Comparison of ENCODE assay signal across 29 cellular contexts in the genomic region with DNA sequence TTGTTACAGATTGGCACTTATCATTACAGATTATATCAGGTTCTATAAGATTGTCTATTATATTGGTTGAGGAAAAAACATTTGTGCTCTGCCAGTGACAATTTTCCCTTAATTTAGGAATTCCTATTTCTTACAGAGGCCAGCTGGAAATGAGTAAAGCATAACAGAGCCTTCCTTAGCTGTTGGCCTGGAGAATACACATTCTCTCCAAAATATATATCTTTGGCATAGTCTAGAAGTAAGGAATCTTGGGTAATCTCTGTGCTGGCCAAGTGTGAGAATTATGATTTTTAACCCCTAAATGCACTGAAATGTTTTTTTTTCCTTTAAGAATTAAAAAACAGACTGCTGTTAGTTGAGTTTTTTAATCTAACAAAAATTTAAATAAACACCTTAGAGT. TPM values are rescaled to one million over a fixed set of nuclear protein-coding genes. Genes with fewer than 3 reads are reported as not detected.
"Had no signal": no experiment of that assay in that cellular context is flagged by ENCODE, and none has a peak within 500 bp of the region (broad histone marks: within the 10 kb centered on the region; RNA-seq: fewer than 3 reads in every experiment).

No MANE protein-coding gene starts in this region.

- ATAC-seq: effector memory CD8-positive, alpha-beta T cell; foreskin keratinocyte; left ventricle myocardium superior; naive thymus-derived CD4-positive, alpha-beta T cell; sciatic nerve; stimulated activated naive B cell treated with anti-CD40 and anti-IgM and Interleukin-4, amounts not matched to agents 10 μg/mL and 1 μg/mL and 100 μg/mL, for 72 hours; stimulated activated naive CD8-positive, alpha-beta T cell treated with anti-CD3 and anti-CD28 coated beads, Interleukin-15, amount 100 ng/mL, for 72 hours had no signal

- H3K4me2 ChIP-seq: hepatocyte had no signal

- H3K4me1 ChIP-seq: foreskin keratinocyte, spleen, transverse colon had no signal

- H3K36me3 ChIP-seq: esophagus muscularis mucosa, neutrophil, spleen, thoracic aorta, transverse colon had no signal

- H2AFZ ChIP-seq: hepatocyte had no signal

- H3K27ac ChIP-seq: epithelial cell of prostate, esophagus muscularis mucosa, foreskin keratinocyte, hepatocyte, neutrophil, spleen, thoracic aorta, transverse colon had no signal

- H3K9me3 ChIP-seq: esophagus muscularis mucosa, neutrophil, spleen, thoracic aorta, transverse colon had no signal

- H3K4me3 ChIP-seq: esophagus muscularis mucosa, hepatocyte, lung, spleen, thoracic aorta, transverse colon had no signal

- H3K27me3 ChIP-seq: esophagus muscularis mucosa, foreskin keratinocyte, hepatocyte, neutrophil, spleen, transverse colon had no signal

- H3K79me2 ChIP-seq: hepatocyte had no signal

- FAIRE-seq: colon, kidney had no signal

- DNase-seq: cerebellar nuclear complex; effector memory CD8-positive, alpha-beta T cell; foreskin keratinocyte; kidney; left cardiac atrium; left ventricle myocardium superior; mesendoderm; naive thymus-derived CD4-positive, alpha-beta T cell; spleen; stimulated activated CD4-positive, alpha-beta T cell treated with anti-CD3 and anti-CD28 coated beads, Interleukin-15, amount 100 ng/mL, for 24 hours; stimulated activated CD4-positive, alpha-beta T cell treated with anti-CD3 and anti-CD28 coated beads, Interleukin-1b, Interleukin-23, amount 100 ng/mL, for 48 hours; stimulated activated CD4-positive, alpha-beta T cell treated with anti-CD3 and anti-CD28 coated beads, Interleukin-4, amount 100 ng/mL, for 4 hours; stimulated activated naive B cell treated with anti-CD40 and anti-IgM and Interleukin-4, amounts not matched to agents 10 μg/mL and 1 μg/mL and 100 μg/mL, for 72 hours; stimulated activated naive CD8-positive, alpha-beta T cell treated with anti-CD3 and anti-CD28 coated beads, Interleukin-15, amount 100 ng/mL, for 72 hours; transverse colon had no signal

RNA-seq across cellular contexts. Expression of a gene that starts 29.1 kb away (rescaled TPM):
- total RNA-seq: foreskin keratinocyte; hepatocyte; kidney; left cardiac atrium; left ventricle myocardium superior; mononuclear cell; naive thymus-derived CD4-positive, alpha-beta T cell; osteoblast; pulmonary artery endothelial cell; sciatic nerve; skeletal muscle tissue; spleen; subcutaneous adipose tissue; transverse colon; ureter had no signal
- polyA plus RNA-seq: foreskin keratinocyte; lung; naive thymus-derived CD4-positive, alpha-beta T cell; spleen had no signal
